36 cellular contexts compared by ENCODE assay signal in genomic region chr4:134934036-134934806, GRCh38.
"Had no signal": no experiment of that assay in that cellular context is flagged by ENCODE, and none has a peak within 500 bp of the region (broad histone marks: within the 10 kb centered on the region; RNA-seq: fewer than 3 reads in every experiment).

No MANE protein-coding gene starts in this region.

- H3K36me3 ChIP-seq: ascending aorta, cardiac muscle cell, WERI-Rb-1 had no signal

- H3K4me3 ChIP-seq: ascending aorta, cardiac muscle cell had no signal

- H3K27me3 ChIP-seq: ascending aorta, cardiac muscle cell had no signal

- H3K36me3 Mint-ChIP-seq: activated CD8-positive, alpha-beta memory T cell treated with anti-CD3 and anti-CD28 coated beads, Interleukin-2, amount 10 ng/mL, durations not matched to agents 7 days and 5 days; activated naive CD4-positive, alpha-beta T cell treated with anti-CD3 and anti-CD28 coated beads, Interleukin-2, amount 50 U/mL, for 72 hours; activated naive CD8-positive, alpha-beta T cell treated with anti-CD3 and anti-CD28 coated beads for 36 hours; brain; WTC11 had no signal

- H3K4me1 Mint-ChIP-seq: activated CD4-positive, alpha-beta memory T cell treated with anti-CD3 and anti-CD28 coated beads, Interleukin-2, amount 10 ng/mL, durations not matched to agents 7 days and 5 days; activated CD4-positive, alpha-beta T cell treated with anti-CD3 and anti-CD28 coated beads for 36 hours; activated CD4-positive, alpha-beta T cell treated with anti-CD3 and anti-CD28 coated beads, Interleukin-2, amount 10 ng/mL, durations not matched to agents 7 days and 5 days; activated CD8-positive, alpha-beta memory T cell treated with anti-CD3 and anti-CD28 coated beads, Interleukin-2, amount 10 ng/mL, durations not matched to agents 7 days and 5 days; activated naive CD8-positive, alpha-beta T cell treated with anti-CD3 and anti-CD28 coated beads for 36 hours; central memory CD8-positive, alpha-beta T cell had no signal

- H3K4me3 Mint-ChIP-seq: activated CD4-positive, alpha-beta memory T cell treated with anti-CD3 and anti-CD28 coated beads, Interleukin-2, amount 10 ng/mL, durations not matched to agents 7 days and 5 days; activated CD4-positive, alpha-beta T cell treated with anti-CD3 and anti-CD28 coated beads for 36 hours; activated CD4-positive, alpha-beta T cell treated with anti-CD3 and anti-CD28 coated beads, Interleukin-2, amount 10 ng/mL, durations not matched to agents 7 days and 5 days; activated CD8-positive, alpha-beta memory T cell treated with anti-CD3 and anti-CD28 coated beads, Interleukin-2, amount 10 ng/mL, durations not matched to agents 7 days and 5 days; activated CD8-positive, alpha-beta T cell treated with anti-CD3 and anti-CD28 coated beads, Interleukin-2, amount 10 ng/mL, durations not matched to agents 7 days and 5 days; activated naive CD4-positive, alpha-beta T cell treated with anti-CD3 and anti-CD28 coated beads for 36 hours; activated naive CD8-positive, alpha-beta T cell treated with anti-CD3 and anti-CD28 coated beads for 36 hours; activated T-cell treated with anti-CD3 and anti-CD28 coated beads, Interleukin-2, amount 50 U/mL, for 24 hours; brain; central memory CD8-positive, alpha-beta T cell; T-helper 1 cell treated with Interleukin-12 subunit alpha and Interleukin-12 subunit beta and Interleukin-4 antibody, amounts not matched to agents 30 μg/mL and 1 μg/mL, for 36 hours; T-helper 2 cell treated with Interferon-gamma antibody and Interleukin-4, amounts not matched to agents 5 μg/mL and 100 μg/mL, for 36 hours; WTC11 had no signal

- DNase-seq: activated CD4-positive, alpha-beta memory T cell treated with anti-CD3 and anti-CD28 coated beads, Interleukin-2, amount 10 ng/mL, durations not matched to agents 7 days and 5 days; activated CD4-positive, alpha-beta T cell treated with anti-CD3 and anti-CD28 coated beads for 1 hour; activated CD4-positive, alpha-beta T cell treated with anti-CD3 and anti-CD28 coated beads for 36 hours; activated CD4-positive, alpha-beta T cell treated with anti-CD3 and anti-CD28 coated beads for 48 hours; activated CD4-positive, alpha-beta T cell treated with anti-CD3 and anti-CD28 coated beads, Interleukin-2, amount 10 ng/mL, durations not matched to agents 7 days and 5 days; activated CD4-positive, alpha-beta T cell treated with anti-CD3 and anti-CD28 coated beads, Interleukin-2, amount 50 U/mL, for 48 hours; activated CD4-positive, CD25-positive, alpha-beta regulatory T cell; activated CD8-positive, alpha-beta memory T cell treated with anti-CD3 and anti-CD28 coated beads for 24 hours; activated CD8-positive, alpha-beta memory T cell treated with anti-CD3 and anti-CD28 coated beads, Interleukin-2, amount 10 ng/mL, durations not matched to agents 7 days and 5 days; activated CD8-positive, alpha-beta memory T cell treated with anti-CD3 and anti-CD28 coated beads, Interleukin-2, amount 50 U/mL, for 48 hours; activated CD8-positive, alpha-beta T cell treated with anti-CD3 and anti-CD28 coated beads, Interleukin-2, amount 10 ng/mL, durations not matched to agents 7 days and 5 days; activated effector memory CD4-positive, alpha-beta T cell treated with Interleukin-2 at 50 U/mL for 16 hours; activated gamma-delta T cell; activated naive CD4-positive, alpha-beta T cell treated with anti-CD3 and anti-CD28 coated beads for 36 hours; activated naive CD4-positive, alpha-beta T cell treated with anti-CD3 and anti-CD28 coated beads, Interleukin-2, amount 50 U/mL, for 16 hours; activated naive CD8-positive, alpha-beta T cell treated with anti-CD3 and anti-CD28 coated beads for 36 hours; activated T-cell treated with anti-CD3 and anti-CD28 coated beads, Interleukin-2, amount 50 U/mL, for 24 hours; activated T-cell treated with anti-CD3 and anti-CD28 coated beads, Interleukin-2, amount 50 U/mL, for 48 hours; amygdala; anterior cingulate cortex; caudate nucleus; cerebellar nuclear complex; T-helper 1 cell; T-helper 2 cell; T-helper 9 cell; WERI-Rb-1 had no signal

- H3K27me3 Mint-ChIP-seq: activated CD4-positive, alpha-beta memory T cell treated with anti-CD3 and anti-CD28 coated beads, Interleukin-2, amount 10 ng/mL, durations not matched to agents 7 days and 5 days; activated CD4-positive, alpha-beta T cell treated with anti-CD3 and anti-CD28 coated beads for 36 hours; activated CD4-positive, alpha-beta T cell treated with anti-CD3 and anti-CD28 coated beads, Interleukin-2, amount 10 ng/mL, durations not matched to agents 7 days and 5 days; activated CD8-positive, alpha-beta memory T cell treated with anti-CD3 and anti-CD28 coated beads, Interleukin-2, amount 10 ng/mL, durations not matched to agents 7 days and 5 days; activated naive CD8-positive, alpha-beta T cell treated with anti-CD3 and anti-CD28 coated beads for 36 hours; activated T-cell treated with anti-CD3 and anti-CD28 coated beads, Interleukin-2, amount 50 U/mL, for 24 hours; brain; central memory CD8-positive, alpha-beta T cell had no signal

- ATAC-seq: activated CD4-positive, alpha-beta T cell treated with anti-CD3 and anti-CD28 coated beads for 36 hours; activated CD4-positive, CD25-positive, alpha-beta regulatory T cell treated with anti-CD3 and anti-CD28 coated beads, Interleukin-2, amount 50 U/mL, for 24 hours; activated CD8-positive, alpha-beta memory T cell treated with anti-CD3 and anti-CD28 coated beads, Interleukin-2, amount 10 ng/mL, durations not matched to agents 7 days and 5 days; activated CD8-positive, alpha-beta T cell treated with anti-CD3 and anti-CD28 coated beads, Interleukin-2, amount 10 ng/mL, durations not matched to agents 7 days and 5 days; activated naive CD4-positive, alpha-beta T cell treated with anti-CD3 and anti-CD28 coated beads, Interleukin-2, amount 50 U/mL, for 72 hours; WTC11 had no signal

- H3K9me3 Mint-ChIP-seq: activated CD4-positive, alpha-beta T cell treated with anti-CD3 and anti-CD28 coated beads, Interleukin-2, amount 10 ng/mL, durations not matched to agents 7 days and 5 days; activated naive CD8-positive, alpha-beta T cell treated with anti-CD3 and anti-CD28 coated beads for 36 hours; brain; T-helper 1 cell treated with Interleukin-12 subunit alpha and Interleukin-12 subunit beta and Interleukin-4 antibody, amounts not matched to agents 30 μg/mL and 1 μg/mL, for 36 hours; T-helper 2 cell treated with Interferon-gamma antibody and Interleukin-4, amounts not matched to agents 5 μg/mL and 100 μg/mL, for 36 hours; WTC11 had no signal

- H3K27ac ChIP-seq: ascending aorta, cardiac muscle cell, WERI-Rb-1 had no signal

- H3K27ac Mint-ChIP-seq: activated CD4-positive, alpha-beta memory T cell treated with anti-CD3 and anti-CD28 coated beads, Interleukin-2, amount 10 ng/mL, durations not matched to agents 7 days and 5 days; activated CD4-positive, alpha-beta T cell treated with anti-CD3 and anti-CD28 coated beads for 36 hours; activated CD4-positive, alpha-beta T cell treated with anti-CD3 and anti-CD28 coated beads, Interleukin-2, amount 10 ng/mL, durations not matched to agents 7 days and 5 days; activated CD8-positive, alpha-beta memory T cell treated with anti-CD3 and anti-CD28 coated beads, Interleukin-2, amount 10 ng/mL, durations not matched to agents 7 days and 5 days; activated CD8-positive, alpha-beta T cell treated with anti-CD3 and anti-CD28 coated beads, Interleukin-2, amount 10 ng/mL, durations not matched to agents 7 days and 5 days; activated naive CD4-positive, alpha-beta T cell treated with anti-CD3 and anti-CD28 coated beads for 36 hours; activated naive CD4-positive, alpha-beta T cell treated with anti-CD3 and anti-CD28 coated beads, Interleukin-2, amount 50 U/mL, for 72 hours; activated naive CD8-positive, alpha-beta T cell treated with anti-CD3 and anti-CD28 coated beads for 36 hours; activated T-cell treated with anti-CD3 and anti-CD28 coated beads, Interleukin-2, amount 50 U/mL, for 24 hours; activated T-helper 2 cell treated with anti-CD3 and anti-CD28 coated beads, Interferon-gamma antibody, Interleukin-2, Interleukin-4, amounts not matched to agents 10 μg/mL and 5 μg/mL and 100 μg/mL, durations not matched to agents 14 hours and 24 hours and 36 hours; brain; T-helper 1 cell treated with Interleukin-12 subunit alpha and Interleukin-12 subunit beta and Interleukin-4 antibody, amounts not matched to agents 30 μg/mL and 1 μg/mL, for 36 hours; T-helper 2 cell treated with Interferon-gamma antibody and Interleukin-4, amounts not matched to agents 5 μg/mL and 100 μg/mL, for 36 hours; WTC11 had no signal

- H3K4me1 ChIP-seq: ascending aorta had no signal
